1 cellular context compared by ENCODE assay signal in the genomic region with DNA sequence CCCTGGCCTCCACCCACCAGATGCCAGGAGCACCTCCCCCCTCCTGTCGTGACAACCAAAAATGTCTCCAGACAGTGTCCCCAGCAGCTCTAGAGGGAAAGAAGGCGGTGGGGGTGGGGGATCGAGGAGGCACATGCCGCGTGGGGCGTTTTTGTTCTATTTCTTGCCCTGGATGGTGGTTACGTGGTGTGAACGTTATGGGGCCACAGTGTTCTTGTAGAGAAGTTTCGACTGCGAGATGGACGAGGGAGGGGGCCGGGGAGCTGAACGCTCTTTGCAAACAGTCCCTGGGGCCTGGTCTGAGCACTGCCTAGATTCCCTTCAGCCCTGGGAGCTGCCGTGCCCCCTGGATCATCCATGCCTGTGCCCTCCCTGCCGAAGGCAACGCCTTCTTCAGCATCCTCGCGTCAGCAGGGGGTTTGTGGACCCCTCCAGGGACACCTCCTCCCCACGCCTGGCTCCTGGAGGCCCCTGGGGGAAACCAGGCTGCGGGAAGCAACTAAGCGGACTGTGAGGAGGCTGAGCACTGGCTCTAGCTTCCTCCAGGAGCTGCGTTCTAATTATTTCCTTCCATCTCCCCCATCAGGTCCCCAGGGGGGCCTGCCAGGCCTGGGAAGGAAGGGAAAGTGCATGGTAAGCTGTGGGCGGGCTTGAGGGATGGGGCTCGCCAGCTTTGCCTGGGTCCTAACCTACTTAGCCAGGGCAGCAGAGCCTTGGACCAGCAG.
TF ChIP-seq lines count a peak whose summit lies in the region.

No MANE protein-coding gene starts in this region.

TF ChIP-seq in GM12878, 131 proteins besides CTCF, POLR2A, EP300 and RAD21 (continued from another document):
- TF ChIP-seq, protein P1, sequence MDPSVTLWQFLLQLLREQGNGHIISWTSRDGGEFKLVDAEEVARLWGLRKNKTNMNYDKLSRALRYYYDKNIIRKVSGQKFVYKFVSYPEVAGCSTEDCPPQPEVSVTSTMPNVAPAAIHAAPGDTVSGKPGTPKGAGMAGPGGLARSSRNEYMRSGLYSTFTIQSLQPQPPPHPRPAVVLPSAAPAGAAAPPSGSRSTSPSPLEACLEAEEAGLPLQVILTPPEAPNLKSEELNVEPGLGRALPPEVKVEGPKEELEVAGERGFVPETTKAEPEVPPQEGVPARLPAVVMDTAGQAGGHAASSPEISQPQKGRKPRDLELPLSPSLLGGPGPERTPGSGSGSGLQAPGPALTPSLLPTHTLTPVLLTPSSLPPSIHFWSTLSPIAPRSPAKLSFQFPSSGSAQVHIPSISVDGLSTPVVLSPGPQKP (IDR thresholded peaks at IDR 0.05; ENCODE audit: low read depth, low read length): no peak
- TF ChIP-seq, protein P2, sequence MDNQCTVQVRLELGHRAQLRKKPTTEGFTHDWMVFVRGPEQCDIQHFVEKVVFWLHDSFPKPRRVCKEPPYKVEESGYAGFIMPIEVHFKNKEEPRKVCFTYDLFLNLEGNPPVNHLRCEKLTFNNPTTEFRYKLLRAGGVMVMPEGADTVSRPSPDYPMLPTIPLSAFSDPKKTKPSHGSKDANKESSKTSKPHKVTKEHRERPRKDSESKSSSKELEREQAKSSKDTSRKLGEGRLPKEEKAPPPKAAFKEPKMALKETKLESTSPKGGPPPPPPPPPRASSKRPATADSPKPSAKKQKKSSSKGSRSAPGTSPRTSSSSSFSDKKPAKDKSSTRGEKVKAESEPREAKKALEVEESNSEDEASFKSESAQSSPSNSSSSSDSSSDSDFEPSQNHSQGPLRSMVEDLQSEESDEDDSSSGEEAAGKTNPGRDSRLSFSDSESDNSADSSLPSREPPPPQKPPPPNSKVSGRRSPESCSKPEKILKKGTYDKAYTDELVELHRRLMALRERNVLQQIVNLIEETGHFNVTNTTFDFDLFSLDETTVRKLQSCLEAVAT (IDR thresholded peaks at IDR 0.05): no peak
- TF ChIP-seq YY1 (IDR thresholded peaks at IDR 0.05; ENCODE audit: low read depth, low read length): no peak
- TF ChIP-seq SMARCA5 (IDR thresholded peaks at IDR 0.05): no peak
- TF ChIP-seq ZSCAN29 (IDR thresholded peaks at IDR 0.05): no peak
- no peak for TF ChIP-seq CBX3 (IDR thresholded peaks at IDR 0.05; ENCODE audit: borderline replicate concordance, low read depth)
- no peak for TF ChIP-seq RAD51 (IDR thresholded peaks at IDR 0.05)
- TF ChIP-seq SMAD5 (IDR thresholded peaks at IDR 0.05; ENCODE audit: low read depth): no peak
- TF ChIP-seq DPF2 (IDR thresholded peaks at IDR 0.05): 0 out of 2 replicates have a peak, but pooled peaks have one; percentile 24
- TF ChIP-seq, protein P3, sequence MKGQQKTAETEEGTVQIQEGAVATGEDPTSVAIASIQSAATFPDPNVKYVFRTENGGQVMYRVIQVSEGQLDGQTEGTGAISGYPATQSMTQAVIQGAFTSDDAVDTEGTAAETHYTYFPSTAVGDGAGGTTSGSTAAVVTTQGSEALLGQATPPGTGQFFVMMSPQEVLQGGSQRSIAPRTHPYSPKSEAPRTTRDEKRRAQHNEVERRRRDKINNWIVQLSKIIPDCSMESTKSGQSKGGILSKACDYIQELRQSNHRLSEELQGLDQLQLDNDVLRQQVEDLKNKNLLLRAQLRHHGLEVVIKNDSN (IDR thresholded peaks at IDR 0.05; ENCODE audit: borderline replicate concordance, extremely low read length, insufficient read depth, low read depth, low read length): no peak
- no peak for TF ChIP-seq HDGF (IDR thresholded peaks at IDR 0.05)
- no peak for TF ChIP-seq MYC (IDR thresholded peaks at IDR 0.05; ENCODE audit: insufficient read depth, insufficient read length, insufficient replicate concordance, low read length, severe bottlenecking)
- TF ChIP-seq, protein P4, sequence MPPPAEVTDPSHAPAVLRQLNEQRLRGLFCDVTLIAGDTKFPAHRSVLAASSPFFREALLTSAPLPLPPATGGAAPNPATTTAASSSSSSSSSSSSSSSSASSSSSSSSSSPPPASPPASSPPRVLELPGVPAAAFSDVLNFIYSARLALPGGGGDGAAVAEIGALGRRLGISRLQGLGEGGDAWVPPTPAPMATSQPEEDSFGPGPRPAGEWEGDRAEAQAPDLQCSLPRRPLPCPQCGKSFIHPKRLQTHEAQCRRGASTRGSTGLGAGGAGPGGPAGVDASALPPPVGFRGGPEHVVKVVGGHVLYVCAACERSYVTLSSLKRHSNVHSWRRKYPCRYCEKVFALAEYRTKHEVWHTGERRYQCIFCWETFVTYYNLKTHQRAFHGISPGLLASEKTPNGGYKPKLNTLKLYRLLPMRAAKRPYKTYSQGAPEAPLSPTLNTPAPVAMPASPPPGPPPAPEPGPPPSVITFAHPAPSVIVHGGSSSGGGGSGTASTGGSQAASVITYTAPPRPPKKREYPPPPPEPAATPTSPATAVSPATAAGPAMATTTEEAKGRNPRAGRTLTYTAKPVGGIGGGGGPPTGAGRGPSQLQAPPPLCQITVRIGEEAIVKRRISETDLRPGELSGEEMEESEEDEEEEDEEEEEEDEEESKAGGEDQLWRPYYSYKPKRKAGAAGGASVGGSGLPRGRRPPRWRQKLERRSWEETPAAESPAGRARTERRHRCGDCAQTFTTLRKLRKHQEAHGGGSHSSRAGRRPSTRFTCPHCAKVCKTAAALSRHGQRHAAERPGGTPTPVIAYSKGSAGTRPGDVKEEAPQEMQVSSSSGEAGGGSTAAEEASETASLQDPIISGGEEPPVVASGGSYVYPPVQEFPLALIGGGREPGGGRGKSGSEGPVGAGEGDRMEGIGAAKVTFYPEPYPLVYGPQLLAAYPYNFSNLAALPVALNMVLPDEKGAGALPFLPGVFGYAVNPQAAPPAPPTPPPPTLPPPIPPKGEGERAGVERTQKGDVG (CRISPR knock-in tag; IDR thresholded peaks at IDR 0.05): no peak
